Comparison of ENCODE assay signal across 21 cellular contexts in the genomic region with DNA sequence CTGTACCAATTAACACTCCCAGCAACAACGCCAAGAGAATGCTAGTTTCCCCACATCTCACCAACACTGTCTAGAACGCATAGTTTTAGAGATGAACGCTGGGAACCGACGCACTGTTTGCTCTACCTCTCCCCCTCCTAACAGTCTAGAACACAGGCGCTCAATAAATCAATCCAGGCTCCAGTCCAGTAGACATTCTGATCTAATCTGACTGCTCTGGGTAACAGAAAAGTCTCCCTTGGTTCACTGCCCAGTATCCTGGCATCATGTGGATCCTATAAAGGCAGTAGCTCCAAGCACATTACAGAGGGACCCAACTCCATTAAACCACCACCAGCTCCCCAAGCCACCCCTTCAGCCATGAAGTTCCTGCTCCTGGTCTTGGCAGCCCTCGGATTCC. TPM values are rescaled to one million over a fixed set of nuclear protein-coding genes. Genes with fewer than 3 reads are reported as not detected.
"Had no signal": no experiment of that assay in that cellular context is flagged by ENCODE, and none has a peak within 500 bp of the region (broad histone marks: within the 10 kb centered on the region; RNA-seq: fewer than 3 reads in every experiment).

A gene with protein sequence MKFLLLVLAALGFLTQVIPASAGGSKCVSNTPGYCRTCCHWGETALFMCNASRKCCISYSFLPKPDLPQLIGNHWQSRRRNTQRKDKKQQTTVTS (plus strand): TSS at position 306 of the 400 bp plus-strand sequence. CDS start 55 bp downstream, at position 361.

- ATAC-seq: esophagus mucosa; naive thymus-derived CD8-positive, alpha-beta T cell; psoas muscle had no signal

- H3K9me3 Mint-ChIP-seq: naive thymus-derived CD8-positive, alpha-beta T cell had no signal

- H3K36me3 Mint-ChIP-seq: naive thymus-derived CD8-positive, alpha-beta T cell had no signal

- H3K4me3 Mint-ChIP-seq: naive thymus-derived CD8-positive, alpha-beta T cell had no signal

- DNase-seq: activated CD4-positive, alpha-beta T cell treated with anti-CD3 and anti-CD28 coated beads for 48 hours; activated effector memory CD4-positive, alpha-beta T cell treated with anti-CD3 and anti-CD28 coated beads, Interleukin-2, amount 50 U/mL, for 16 hours; activated T-cell treated with anti-CD3 and anti-CD28 coated beads for 4 hours; hypothalamus; kidney glomerular epithelial cell; psoas muscle; sigmoid colon; stimulated activated CD4-positive, alpha-beta T cell treated with anti-CD3 and anti-CD28 coated beads, Interleukin-2, amount 100 ng/mL, for 24 hours; stimulated activated naive CD4-positive, alpha-beta T cell treated with Interleukin-2 at 50 U/mL for 16 hours; T1000; upper lobe of left lung had no signal

- H3K27ac ChIP-seq: cardiac muscle cell, neutrophil, psoas muscle, sigmoid colon, suprapubic skin, upper lobe of left lung, WERI-Rb-1 had no signal

RNA-seq across cellular contexts. Expression of the gene that starts here (rescaled TPM):
- total RNA-seq: activated CD8-positive, alpha-beta memory T cell treated with anti-CD3 and anti-CD28 coated beads for 36 hours; astrocyte; cardiac muscle cell; esophagus mucosa; lung microvascular endothelial cell; mononuclear cell; naive thymus-derived CD8-positive, alpha-beta T cell; psoas muscle; sigmoid colon; upper lobe of left lung had no signal
